Comparison of ENCODE assay signal across 19 cellular contexts in genomic region chr18:24876266-24876665, GRCh38.
"Had no signal": no experiment of that assay in that cellular context is flagged by ENCODE, and none has a peak within 500 bp of the region (broad histone marks: within the 10 kb centered on the region; RNA-seq: fewer than 3 reads in every experiment).

No MANE protein-coding gene starts in this region.

- DNase-seq: activated CD4-positive, alpha-beta memory T cell treated with anti-CD3 and anti-CD28 coated beads, Interleukin-2, amount 10 ng/mL, durations not matched to agents 7 days and 5 days; activated CD4-positive, alpha-beta T cell treated with anti-CD3 and anti-CD28 coated beads, Interleukin-2, amount 10 ng/mL, durations not matched to agents 24 days and 14 days; activated CD8-positive, alpha-beta memory T cell treated with anti-CD3 and anti-CD28 coated beads, Interleukin-2, amount 10 ng/mL, durations not matched to agents 7 days and 5 days; activated gamma-delta T cell treated with Interleukin-2 at 50 U/mL for 16 hours; anterior cingulate cortex; body of pancreas; foreskin keratinocyte; left colon; nephron progenitor cell; occipital lobe; stimulated activated CD4-positive, alpha-beta T cell treated with anti-CD3 and anti-CD28 coated beads, Interleukin-2, amount 100 ng/mL, for 48 hours; stimulated activated CD8-positive, alpha-beta memory T cell treated with anti-CD3 and anti-CD28 coated beads, Interleukin-4, amount 100 ng/mL, for 48 hours; stimulated activated naive B cell treated with anti-CD40 and anti-IgM and Interleukin-4, amounts not matched to agents 10 μg/mL and 1 μg/mL and 100 μg/mL, for 72 hours; transverse colon had no signal

- H3K36me3 ChIP-seq: transverse colon had no signal

- ATAC-seq: activated CD4-positive, CD25-positive, alpha-beta regulatory T cell treated with anti-CD3 and anti-CD28 coated beads, Interleukin-2, amount 50 U/mL, for 24 hours; activated CD8-positive, alpha-beta memory T cell treated with anti-CD3 and anti-CD28 coated beads, Interleukin-2, amount 10 ng/mL, durations not matched to agents 7 days and 5 days; body of pancreas; foreskin keratinocyte; sciatic nerve had no signal

- H3K27me3 Mint-ChIP-seq: activated CD4-positive, alpha-beta memory T cell treated with anti-CD3 and anti-CD28 coated beads, Interleukin-2, amount 10 ng/mL, durations not matched to agents 7 days and 5 days; activated CD4-positive, alpha-beta T cell treated with anti-CD3 and anti-CD28 coated beads, Interleukin-2, amount 10 ng/mL, durations not matched to agents 24 days and 14 days; activated CD8-positive, alpha-beta memory T cell treated with anti-CD3 and anti-CD28 coated beads, Interleukin-2, amount 10 ng/mL, durations not matched to agents 7 days and 5 days had no signal

- H3K4me3 Mint-ChIP-seq: activated CD4-positive, alpha-beta memory T cell treated with anti-CD3 and anti-CD28 coated beads, Interleukin-2, amount 10 ng/mL, durations not matched to agents 7 days and 5 days; activated CD4-positive, alpha-beta T cell treated with anti-CD3 and anti-CD28 coated beads, Interleukin-2, amount 10 ng/mL, durations not matched to agents 24 days and 14 days; activated CD8-positive, alpha-beta memory T cell treated with anti-CD3 and anti-CD28 coated beads, Interleukin-2, amount 10 ng/mL, durations not matched to agents 7 days and 5 days; activated naive CD4-positive, alpha-beta T cell treated with anti-CD3 and anti-CD28 coated beads, Interleukin-2, amount 50 U/mL, for 24 hours; memory B cell; nephron progenitor cell; stimulated activated naive B cell treated with anti-CD40 and anti-IgM and Interleukin-4, amounts not matched to agents 10 μg/mL and 1 μg/mL and 100 μg/mL, for 72 hours had no signal

- H3K27me3 ChIP-seq: body of pancreas, foreskin keratinocyte, transverse colon had no signal

- H3K9me3 ChIP-seq: body of pancreas, transverse colon had no signal

- H3K36me3 Mint-ChIP-seq: activated CD8-positive, alpha-beta memory T cell treated with anti-CD3 and anti-CD28 coated beads, Interleukin-2, amount 10 ng/mL, durations not matched to agents 7 days and 5 days; activated naive CD4-positive, alpha-beta T cell treated with anti-CD3 and anti-CD28 coated beads, Interleukin-2, amount 50 U/mL, for 24 hours; memory B cell; stimulated activated naive B cell treated with anti-CD40 and anti-IgM and Interleukin-4, amounts not matched to agents 10 μg/mL and 1 μg/mL and 100 μg/mL, for 72 hours had no signal

- H3K9me3 Mint-ChIP-seq: activated CD4-positive, alpha-beta memory T cell treated with anti-CD3 and anti-CD28 coated beads, Interleukin-2, amount 10 ng/mL, durations not matched to agents 7 days and 5 days; activated CD4-positive, alpha-beta T cell treated with anti-CD3 and anti-CD28 coated beads, Interleukin-2, amount 10 ng/mL, durations not matched to agents 24 days and 14 days; memory B cell had no signal

- H3K4me1 ChIP-seq: body of pancreas, foreskin keratinocyte, transverse colon had no signal

- H3K4me3 ChIP-seq: body of pancreas, transverse colon had no signal

- H3K27ac ChIP-seq: body of pancreas, epithelial cell of prostate, foreskin keratinocyte, transverse colon had no signal

- H3K4me1 Mint-ChIP-seq: activated CD4-positive, alpha-beta memory T cell treated with anti-CD3 and anti-CD28 coated beads, Interleukin-2, amount 10 ng/mL, durations not matched to agents 7 days and 5 days; activated CD4-positive, alpha-beta T cell treated with anti-CD3 and anti-CD28 coated beads, Interleukin-2, amount 10 ng/mL, durations not matched to agents 24 days and 14 days; activated CD8-positive, alpha-beta memory T cell treated with anti-CD3 and anti-CD28 coated beads, Interleukin-2, amount 10 ng/mL, durations not matched to agents 7 days and 5 days; activated naive CD4-positive, alpha-beta T cell treated with anti-CD3 and anti-CD28 coated beads, Interleukin-2, amount 50 U/mL, for 24 hours; memory B cell had no signal

- H3K27ac Mint-ChIP-seq: activated CD4-positive, alpha-beta memory T cell treated with anti-CD3 and anti-CD28 coated beads, Interleukin-2, amount 10 ng/mL, durations not matched to agents 7 days and 5 days; activated CD4-positive, alpha-beta T cell treated with anti-CD3 and anti-CD28 coated beads, Interleukin-2, amount 10 ng/mL, durations not matched to agents 24 days and 14 days; activated CD8-positive, alpha-beta memory T cell treated with anti-CD3 and anti-CD28 coated beads, Interleukin-2, amount 10 ng/mL, durations not matched to agents 7 days and 5 days; activated naive CD4-positive, alpha-beta T cell treated with anti-CD3 and anti-CD28 coated beads, Interleukin-2, amount 50 U/mL, for 24 hours; memory B cell; nephron progenitor cell; stimulated activated naive B cell treated with anti-CD40 and anti-IgM and Interleukin-4, amounts not matched to agents 10 μg/mL and 1 μg/mL and 100 μg/mL, for 72 hours had no signal
